In genomic region chr11:33013706-33014105, GRCh38 we compare ENCODE assay signal across 1 cellular context.
TF ChIP-seq lines count a peak whose summit lies in the region.

No MANE protein-coding gene starts in this region.

TF ChIP-seq in K562, 482 proteins besides CTCF, POLR2A, EP300 and RAD21:
- TF ChIP-seq MEF2D (tag; conservative IDR thresholded peaks at IDR 0.05; ENCODE audit: low read depth) (no peak), CEBPG (CRISPR knock-in tag; IDR thresholded peaks at IDR 0.05) (no peak), CEBPG (tag; conservative IDR thresholded peaks at IDR 0.05 in 1 of 2, IDR thresholded peaks at IDR 0.05 in 1 of 2) (peak in 1 of 2 experiments; percentile 34; a peak in 1 of 4 replicates), TFAM (CRISPR knock-in tag; conservative IDR thresholded peaks at IDR 0.05) (no peak), CEBPB (tag; IDR thresholded peaks at IDR 0.05) (peak; percentile 35; the same call in 1 of the 2 replicates)
